In the genomic region with DNA sequence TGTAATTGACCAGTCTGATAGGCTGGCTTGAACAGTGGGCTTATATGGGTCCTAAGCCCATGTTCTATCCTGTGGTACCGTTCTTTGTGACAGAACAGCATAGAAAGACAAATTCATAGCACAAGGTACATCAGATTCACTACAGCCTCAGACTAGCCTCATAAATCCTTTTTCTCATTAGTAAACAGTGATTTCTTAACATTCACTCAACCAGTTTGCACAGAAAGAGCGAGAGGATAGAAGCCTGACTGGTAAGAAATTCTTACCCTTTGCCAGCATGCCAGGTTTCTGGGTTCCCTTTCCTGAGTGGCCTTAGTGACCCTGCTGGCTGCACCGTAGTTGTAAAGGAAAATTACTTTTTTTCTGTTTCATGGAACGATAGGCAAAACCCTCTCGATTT, we compare ENCODE assay signal across 8 cellular contexts.
"Had no signal": no experiment of that assay in that cellular context is flagged by ENCODE, and none has a peak within 500 bp of the region (broad histone marks: within the 10 kb centered on the region; RNA-seq: fewer than 3 reads in every experiment).

No MANE protein-coding gene starts in this region.

- DNase-seq: GM23248, GOT3, H7, H9, HCEC 1CT, HFFc6 had no signal

- H3K36me3 ChIP-seq: HAP-1 had no signal

- H3K9me3 ChIP-seq: HAP-1 had no signal

- H3K4me1 ChIP-seq: HAP-1 had no signal

- H3K4me3 ChIP-seq: GM23248, HAP-1 had no signal

- H3K4me3 Mint-ChIP-seq: H9, HFFc6 had no signal

- ATAC-seq: HCT116 had no signal

- H3K27ac Mint-ChIP-seq: H9, HFFc6 had no signal

- H3K27ac ChIP-seq: GM23248 had no signal

- H2AFZ ChIP-seq: GM23248 had no signal
